ENCODE assay signal across 8 cellular contexts in the genomic region with DNA sequence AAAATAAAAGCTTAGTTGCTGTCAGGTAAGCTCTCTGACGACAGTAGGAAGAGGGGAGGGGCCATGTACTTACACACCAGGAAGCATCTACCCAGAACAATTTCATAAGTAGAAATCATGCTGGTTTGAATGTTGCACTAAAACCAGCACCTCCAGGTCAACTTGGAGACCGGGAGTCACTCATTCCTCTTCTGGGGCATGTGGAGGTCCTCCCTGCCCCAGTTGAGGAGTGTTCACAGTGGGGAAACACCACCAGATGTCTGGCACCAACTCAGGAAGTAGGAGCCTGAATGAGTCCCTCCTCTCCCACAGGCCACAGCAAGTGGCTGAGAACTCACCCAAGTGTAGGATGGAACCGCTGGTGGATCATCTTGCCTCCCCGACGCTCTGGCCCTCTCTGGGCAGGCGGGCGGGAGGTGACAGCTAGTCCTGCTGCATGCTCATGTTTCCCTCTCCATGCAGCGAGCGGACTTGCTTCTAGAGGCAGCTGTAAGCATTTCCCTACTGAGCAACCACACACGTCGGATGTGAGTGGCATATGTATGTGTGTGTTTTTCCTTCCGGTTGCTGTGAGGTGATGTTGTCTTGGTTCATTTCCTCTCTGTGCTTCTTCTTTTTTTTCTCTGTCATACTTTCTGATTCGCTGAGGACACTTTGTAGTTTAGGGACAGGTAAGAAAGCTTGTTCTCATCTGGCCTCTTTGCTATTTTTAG.
DNase-seq lines count a peak whose midpoint lies in the region; ATAC-seq and TF ChIP-seq lines count a peak whose summit lies in the region.

No MANE protein-coding gene starts in this region.

- no peak overlapping the region for H2BK15ac ChIP-seq in neuronal stem cell (ENCODE audit: low read length)

- TF ChIP-seq POLR2A in GM18505 (IDR thresholded peaks at IDR 0.05; ENCODE audit: borderline replicate concordance, extremely low read depth, insufficient read depth, insufficient read length) (peak; percentile 88), Raji (IDR thresholded peaks at IDR 0.05; ENCODE audit: insufficient read depth, low read depth, low read length) (peak; percentile 93)

- no peak overlapping the region for H3K4ac ChIP-seq in neuronal stem cell (ENCODE audit: low read length)

- peak; percentile 57 for DNase-seq in activated naive CD4-positive, alpha-beta T cell treated with anti-CD3 and anti-CD28 coated beads, Interleukin-2, amount 50 U/mL, for 16 hours
- no peak for DNase-seq in neuronal stem cell (ENCODE audit: low spot score)
- DNase-seq in NCI-H1694 treated with DMSO at 0.1 percent for 48 hours (lab: John Stamatoyannopoulos, UW), result no peak
- no peak for DNase-seq in COLO829 (ENCODE audit: low spot score)
- no peak for DNase-seq in NCI-H2227 treated with DMSO at 0.1 percent for 48 hours (lab: John Stamatoyannopoulos, UW)

- no peak overlapping the region for H2AK5ac ChIP-seq in neuronal stem cell (ENCODE audit: low read depth, low read length)

- no peaks in the 10 kb centered on the region for H3K9me3 ChIP-seq in neuronal stem cell (replicated peaks in 1 of 2; ENCODE audit: control insufficient read depth in 2 of 2, insufficient read depth in 1 of 2, low read depth in 1 of 2, low read length in 2 of 2)

- no peak overlapping the region for H2BK120ac ChIP-seq in neuronal stem cell (ENCODE audit: low read depth, low read length)

- H2BK12ac ChIP-seq in neuronal stem cell (ENCODE audit: low read length), result no peak overlapping the region

- H3K79me1 ChIP-seq in neuronal stem cell (ENCODE audit: low read depth, low read length), result no peaks in the 10 kb centered on the region

- no peak overlapping the region for H3K14ac ChIP-seq in neuronal stem cell (ENCODE audit: low read length)

- H3K9ac ChIP-seq in neuronal stem cell (ENCODE audit: low read depth, low read length, poor library complexity), result no peak overlapping the region

- no peak overlapping the region for H3K4me2 ChIP-seq in neuronal stem cell (ENCODE audit: insufficient read depth, low read length, poor library complexity, severe bottlenecking)

- H2BK5ac ChIP-seq in neuronal stem cell (ENCODE audit: low read length), result no peak overlapping the region

- H3K27me3 ChIP-seq in neuronal stem cell (ENCODE audit: control insufficient read depth in 3 of 3, insufficient read depth in 3 of 3, low read depth in 1 of 3, low read length in 3 of 3), result no peaks in the 10 kb centered on the region

- peak overlapping the region in 1 of 2 donors; percentile 41 for H3K4me3 ChIP-seq in neuronal stem cell (ENCODE audit: low read length in 2 of 2)

- no peaks in the 10 kb centered on the region for H3K36me3 ChIP-seq in neuronal stem cell (replicated peaks in 1 of 2; ENCODE audit: control insufficient read depth in 2 of 2, insufficient read depth in 2 of 2, low read length in 2 of 2)

- peak; percentile 84 for ATAC-seq in GM18505 (IDR thresholded peaks at IDR 0.05; ENCODE audit: unreplicated experiment)
- ATAC-seq in HG02852 (IDR thresholded peaks at IDR 0.05; ENCODE audit: unreplicated experiment), result peak; percentile 71

- H3K27ac ChIP-seq in neuronal stem cell (replicated peaks; ENCODE audit: low read length), result no peak overlapping the region

- H4K8ac ChIP-seq in neuronal stem cell (ENCODE audit: low read depth, low read length), result no peak overlapping the region

- no peak overlapping the region for H4K91ac ChIP-seq in neuronal stem cell (ENCODE audit: low read depth, low read length, poor library complexity)

- H2AFZ ChIP-seq in neuronal stem cell (ENCODE audit: low read length), result no peak overlapping the region

- no peak overlapping the region for H3K23ac ChIP-seq in neuronal stem cell (ENCODE audit: low read depth, low read length, poor library complexity)

- H3K4me1 ChIP-seq in neuronal stem cell (ENCODE audit: control insufficient read depth in 2 of 2, insufficient read depth in 1 of 2, low read depth in 1 of 2, low read length in 2 of 2), result peaks cover 0 to 3% of the 10 kb centered on the region in 2 donors

- WGBS in neuronal stem cell (ENCODE audit: extremely low coverage in 2 of 2, insufficient read length in 2 of 2, insufficient replicate concordance in 1 of 2), 2 donors, result no CpG with 5 or more reads among the region's 13 CpGs

- peak overlapping the region; percentile 24 for H3K18ac ChIP-seq in neuronal stem cell (ENCODE audit: low read length)
